In genomic region chr3:11717768-11718581, GRCh38 we compare ENCODE assay signal across 8 cellular contexts.
DNase-seq lines count a peak whose midpoint lies in the region; ATAC-seq lines count a peak whose summit lies in the region.

No MANE protein-coding gene starts in this region.

- DNase-seq in ELR (ENCODE audit: low read depth) (peak; percentile 56), NCI-H2227 treated with DMSO at 0.1 percent for 48 hours (lab: John Stamatoyannopoulos, UW) (peak; percentile 10), dermis blood vessel endothelial cell (peak; percentile 74), myocyte (ENCODE audit: low read depth) (peak; percentile 24)
- no peak for DNase-seq in stimulated activated CD4-positive, alpha-beta T cell treated with anti-CD3 and anti-CD28 coated beads, Interleukin-1b, Interleukin-23, amount 100 ng/mL, for 48 hours
- no peak for DNase-seq in stimulated activated CD8-positive, alpha-beta memory T cell treated with anti-CD3 and anti-CD28 coated beads, Interleukin-4, amount 100 ng/mL, for 48 hours
- DNase-seq in effector CD8-positive, alpha-beta T cell (lab: John Stamatoyannopoulos, UW) = no peak

- peak; percentile 8 for ATAC-seq in GM21723 (IDR thresholded peaks at IDR 0.05; ENCODE audit: unreplicated experiment)

Comparison
In these comparisons a context has a peak if more than half of its experiments do, and no peak if none do; other contexts are left out.
1. DNase-seq: peak in ELR (single experiment), NCI-H2227 treated with DMSO at 0.1 percent for 48 hours (single experiment), dermis blood vessel endothelial cell (single experiment) and myocyte (single experiment); none in stimulated activated CD4-positive, alpha-beta T cell treated with anti-CD3 and anti-CD28 coated beads, Interleukin-1b, Interleukin-23, amount 100 ng/mL, for 48 hours (single experiment), stimulated activated CD8-positive, alpha-beta memory T cell treated with anti-CD3 and anti-CD28 coated beads, Interleukin-4, amount 100 ng/mL, for 48 hours (single experiment) and effector CD8-positive, alpha-beta T cell (single experiment).